16 cellular contexts compared by ENCODE assay signal in genomic region chr11:67375320-67376021, GRCh38. TPM values are rescaled to one million over a fixed set of nuclear protein-coding genes. Genes with fewer than 3 reads are reported as not detected.
A peak's percentile ranks its signal among the peaks of the same experiment; 100 is the strongest.
DNase-seq lines count a peak whose midpoint lies in the region; ATAC-seq, FAIRE-seq and TF ChIP-seq lines count a peak whose summit lies in the region.
"Had no signal": no experiment of that assay in that cellular context is flagged by ENCODE, and none has a peak within 500 bp of the region (broad histone marks: within the 10 kb centered on the region; RNA-seq: fewer than 3 reads in every experiment).

No MANE protein-coding gene starts in this region.

- H3K27ac ChIP-seq in HEK293 (ENCODE audit: extremely low read depth, low read depth, low read length) (no peak overlapping the region), K562 (ENCODE audit: extremely low read depth, low read depth, low read length) (peak overlapping the region; percentile 34; the same call in 2 of the 3 replicates)

- no peaks in the 10 kb centered on the region for H3K36me3 Mint-ChIP-seq in type B pancreatic cell
- H3K36me3 Mint-ChIP-seq: brain had no signal

- intact Hi-C loops in K562 (cut with micrococcal nuclease), result no loop called here

- H3K27me3 ChIP-seq in K562 (ENCODE audit: control insufficient read depth in 2 of 2, insufficient read depth in 2 of 2, low read length in 2 of 2) (no peaks in the 10 kb centered on the region), kidney epithelial cell (ENCODE audit: control insufficient read depth, insufficient read depth, low read length) (no peaks in the 10 kb centered on the region)
- H3K27me3 ChIP-seq: suprapubic skin had no signal

- no peaks in the 10 kb centered on the region for H3K9me3 Mint-ChIP-seq in type B pancreatic cell

- DNase-seq in K562 (ENCODE audit: extremely low read depth in 1 of 4, low spot score in 3 of 4) (no peak), kidney epithelial cell (ENCODE audit: low read depth) (no peak), type B pancreatic cell (ENCODE audit: extremely low spot score, unreplicated experiment) (no peak)
- DNase-seq in activated CD4-positive, alpha-beta T cell treated with anti-CD3 and anti-CD28 coated beads, Interleukin-2, amount 50 U/mL, for 48 hours, result no peak
- DNase-seq: DMS79, NCI-H146 had no signal

- TF ChIP-seq POLR2A in K562 (conservative IDR thresholded peaks at IDR 0.05), result no peak

- 49% methylated on average over 5 of the region's 15 CpGs for WGBS in K562 (ENCODE audit: insufficient coverage, low coverage, missing lambda C conversion rate)

- H3K27me3 Mint-ChIP-seq in type B pancreatic cell, result peaks cover 34% of the 10 kb centered on the region

- peak overlapping the region; percentile 55 for H3K4me3 Mint-ChIP-seq in type B pancreatic cell

- H3K9me3 ChIP-seq in HEK293 (ENCODE audit: control insufficient read depth, insufficient read depth, low read depth, low read length) (no peaks in the 10 kb centered on the region), K562 (replicated peaks; ENCODE audit: control insufficient read depth, insufficient read depth, low read depth, low read length) (no peaks in the 10 kb centered on the region)
- H3K9me3 ChIP-seq: suprapubic skin had no signal

- peak; percentile 6 for FAIRE-seq in K562 (lab: Jason Lieb, UNC)
- FAIRE-seq: endothelial cell of umbilical vein, GM12891 had no signal

- POLR2A ChIA-PET in HEK293 (lab: Yijun Ruan, JAX) (interaction anchor here (1.2 to 4.2 kb wide), 2 partner anchors 17 to 21 kb away, joined by 7 to 30 read pairs; partner anchors contain the start of gene POLD4), K562 (lab: Yijun Ruan, JAX) (interaction anchor here (0.5 to 2.3 kb wide), 8 partner anchors 12 to 75 kb away, joined by 3 to 11 read pairs (median 4); partner anchors contain the start of gene PPP1CA)

- H3K9ac ChIP-seq in K562 (ENCODE audit: insufficient read depth in 1 of 2, low read depth in 2 of 2, low read length in 2 of 2), result peak overlapping the region in 1 of 2 experiments; percentile 77; a peak in 1 of 4 replicates

- H3K4me1 ChIP-seq in HEK293 (ENCODE audit: control insufficient read depth, insufficient read depth, low read length), result peaks cover 3% of the 10 kb centered on the region; the same call in 1 of the 2 replicates
- peaks cover 63 to 81% of the 10 kb centered on the region in 2 experiments for H3K4me1 ChIP-seq in K562 (replicated peaks in 1 of 2; ENCODE audit: control insufficient read depth in 2 of 2, insufficient read depth in 2 of 2, low read length in 2 of 2)

- no peaks in the 10 kb centered on the region for H3K9me1 ChIP-seq in K562 (ENCODE audit: control insufficient read depth, insufficient read depth, low read length)

- peaks cover 31% of the 10 kb centered on the region for H3K4me1 Mint-ChIP-seq in type B pancreatic cell (ENCODE audit: unreplicated experiment)

- TF ChIP-seq EP300 in K562 (IDR thresholded peaks at IDR 0.05; ENCODE audit: low read length), result no peak

- CTCF ChIA-PET in HEK293 (lab: Yijun Ruan, JAX) (interaction anchor here (3.0 to 30.4 kb wide), 3 partner anchors 6 to 29 kb away, joined by 10 to 898 read pairs (median 898); partner anchors contain the start of genes CLCF1, POLD4 and RAD9A), K562 (lab: Yijun Ruan, JAX; ENCODE audit: low intra/inter-chr PET ratio) (interaction anchor here (4.1 kb wide), 1 partner anchor 18 kb away, joined by 21 read pairs; no protein-coding TSS in a partner anchor)

- H2AFZ ChIP-seq in K562 (ENCODE audit: low read depth, low read length), result no peak overlapping the region

- in situ Hi-C loops in K562 (cut with MboI), result no loop called here

- H3K79me2 ChIP-seq in K562 (ENCODE audit: control insufficient read depth, insufficient read depth, low read length), result peaks cover 37% of the 10 kb centered on the region; the same call in 2 of the 3 replicates

- H3K36me3 ChIP-seq in HEK293 (ENCODE audit: control insufficient read depth in 2 of 2, insufficient read depth in 1 of 2, low read length in 2 of 2), result no peaks in the 10 kb centered on the region
- no peaks in the 10 kb centered on the region for H3K36me3 ChIP-seq in K562 (ENCODE audit: control insufficient read depth, insufficient read depth, low read length)
- no peaks in the 10 kb centered on the region for H3K36me3 ChIP-seq in kidney epithelial cell (ENCODE audit: control insufficient read depth, insufficient read depth, low read length)
- H3K36me3 ChIP-seq: suprapubic skin had no signal

- TF ChIP-seq CTCF in HEK293 (tag by site-specific recombination; IDR thresholded peaks at IDR 0.05) (no peak), K562 (IDR thresholded peaks at IDR 0.05 in 2 of 3, conservative IDR thresholded peaks at IDR 0.05 in 1 of 3; ENCODE audit: insufficient read depth in 2 of 3, low read depth in 1 of 3, low read length in 3 of 3) (no peak), kidney epithelial cell (IDR thresholded peaks at IDR 0.05; ENCODE audit: insufficient read depth, low read length, poor library complexity, severe bottlenecking) (no peak), type B pancreatic cell (conservative IDR thresholded peaks at IDR 0.05) (no peak)

- BruUV-seq in K562 (replicated peaks; lab: Mats Ljungman, UMichigan), result no TSS peak

- ATAC-seq in K562, result no peak
- ATAC-seq in HG03442 (IDR thresholded peaks at IDR 0.05; ENCODE audit: unreplicated experiment), result no peak
- no peak for ATAC-seq in GM19463 (IDR thresholded peaks at IDR 0.05; ENCODE audit: unreplicated experiment)
- ATAC-seq: activated CD4-positive, CD25-positive, alpha-beta regulatory T cell treated with anti-CD3 and anti-CD28 coated beads, Interleukin-2, amount 50 U/mL, for 24 hours had no signal

- H3K4me3 ChIP-seq in HEK293 (ENCODE audit: low read depth, low read length), result no peak overlapping the region
- H3K4me3 ChIP-seq in K562, result no peak overlapping the region
- peak overlapping the region; percentile 11 for H3K4me3 ChIP-seq in kidney epithelial cell (ENCODE audit: low read depth, low read length)
- H3K4me3 ChIP-seq: skin epidermis had no signal

- no peaks in the 10 kb centered on the region for H4K20me1 ChIP-seq in K562 (replicated peaks; ENCODE audit: control insufficient read depth, insufficient read depth, low read length)

- no peak overlapping the region for H3K27ac Mint-ChIP-seq in type B pancreatic cell

- no peak for TF ChIP-seq RAD21 in K562 (CRISPR knock-in tag; conservative IDR thresholded peaks at IDR 0.05 in 1 of 2, IDR thresholded peaks at IDR 0.05 in 1 of 2)

- H3K4me2 ChIP-seq in K562 (ENCODE audit: insufficient read depth, low read length), result peak overlapping the region; percentile 43; the same call in 1 of the 2 replicates

RNA-seq across cellular contexts. Expression of gene CLCF1, which starts 2.1 kb away (rescaled TPM):
- 4.3 and 8.4 TPM in 2 replicates for total RNA-seq in K562 (2011; cell fraction: chromatin; rRNA removed; ENCODE audit: low replicate concordance)
- 3.4 and 5.3 TPM in 2 replicates for total RNA-seq in K562 (2011; cell fraction: nucleolus; rRNA removed)
- 3.7 and 8.0 TPM in 2 replicates for total RNA-seq in K562 (2011; cell fraction: nucleoplasm; rRNA removed)
- total RNA-seq in K562 (2014; rRNA removed) (2.4 and 3.2 TPM in 2 replicates), K562 (2014; rRNA removed; fragmentation: Illumina TruSeq; extraction: Trizol) (1.1 and 1.2 TPM in 2 replicates), K562 (2015; rRNA removed; fragmentation: Illumina TruSeq; extraction: Trizol) (1.9 and 2.0 TPM in 2 replicates), K562 (2021) (3.6 and 4.3 TPM in 2 replicates), kidney epithelial cell (33.1 and 34.3 TPM in 2 replicates), type B pancreatic cell (ENCODE audit: low replicate concordance) (3.2 and 6.7 TPM in 2 replicates)
- polyA plus RNA-seq in K562 (2011; rRNA removed) (3.0 and 4.1 TPM in 2 replicates), K562 (2014; fragmentation: Illumina TruSeq; extraction: Trizol) (3.1 and 3.6 TPM in 2 replicates), K562 (2014; fragmentation: Nextera tagmentation; extraction: Ambion mirVana) (under 1 TPM; 0.49 to 0.80 TPM), K562 (2014; rRNA removed) (3.8 and 5.8 TPM in 2 replicates)
- polyA plus RNA-seq in K562 (2011; cell fraction: cytosol; rRNA removed), result 5.7 and 8.8 TPM in 2 replicates
- 9.3 and 20.8 TPM in 2 replicates for polyA plus RNA-seq in K562 (2011; cell fraction: nucleus; rRNA removed)
- polyA plus RNA-seq in K562 (2012), result 2.9 and 5.3 TPM in 2 replicates
- polyA minus RNA-seq in K562 (2011; rRNA and poly(A)+ RNA removed), result 0.78 and 2.1 TPM in 2 replicates
- 2.4 and 4.2 TPM in 2 replicates for polyA minus RNA-seq in K562 (2011; cell fraction: cytosol; rRNA and poly(A)+ RNA removed)
- 1.7 and 1.8 TPM in 2 replicates for polyA minus RNA-seq in K562 (2011; cell fraction: nucleus; rRNA and poly(A)+ RNA removed)

RNA-seq across cellular contexts. Expression of gene RAD9A, which starts 16.3 kb away (rescaled TPM):
- total RNA-seq in K562 (2011; cell fraction: chromatin; rRNA removed; ENCODE audit: low replicate concordance), result 59.7 and 169 TPM in 2 replicates
- total RNA-seq in K562 (2011; cell fraction: nucleolus; rRNA removed), result 116 and 126 TPM in 2 replicates
- total RNA-seq in K562 (2011; cell fraction: nucleoplasm; rRNA removed), result 63.0 and 77.4 TPM in 2 replicates
- total RNA-seq in K562 (2014; rRNA removed), result 17.1 and 25.1 TPM in 2 replicates
- total RNA-seq in K562 (2014; rRNA removed; fragmentation: Illumina TruSeq; extraction: Trizol), result 5.7 and 6.7 TPM in 2 replicates
- total RNA-seq in K562 (2015; rRNA removed; fragmentation: Illumina TruSeq; extraction: Trizol), result 15.3 and 16.1 TPM in 2 replicates
- total RNA-seq in K562 (2021), result 33.3 and 41.2 TPM in 2 replicates
- 16.0 and 30.7 TPM in 2 replicates for polyA plus RNA-seq in K562 (2011; rRNA removed)
- 23.8 and 34.6 TPM in 2 replicates for polyA plus RNA-seq in K562 (2011; cell fraction: cytosol; rRNA removed)
- 98.1 and 127 TPM in 2 replicates for polyA plus RNA-seq in K562 (2011; cell fraction: nucleus; rRNA removed)
- 33.0 and 38.6 TPM in 2 replicates for polyA plus RNA-seq in K562 (2012)
- 27.3 and 29.2 TPM in 2 replicates for polyA plus RNA-seq in K562 (2014; fragmentation: Illumina TruSeq; extraction: Trizol)
- polyA plus RNA-seq in K562 (2014; fragmentation: Nextera tagmentation; extraction: Ambion mirVana), result 1 to 10 TPM; 1.4 to 1.5 TPM
- polyA plus RNA-seq in K562 (2014; rRNA removed), result 35.9 and 39.7 TPM in 2 replicates
- 5.2 and 7.3 TPM in 2 replicates for polyA minus RNA-seq in K562 (2011; rRNA and poly(A)+ RNA removed)
- 15.1 and 20.2 TPM in 2 replicates for polyA minus RNA-seq in K562 (2011; cell fraction: cytosol; rRNA and poly(A)+ RNA removed)
- 22.5 and 24.4 TPM in 2 replicates for polyA minus RNA-seq in K562 (2011; cell fraction: nucleus; rRNA and poly(A)+ RNA removed)
- 8.3 and 13.6 TPM in 2 replicates for total RNA-seq in kidney epithelial cell
- 29.5 and 41.2 TPM in 2 replicates for total RNA-seq in type B pancreatic cell (ENCODE audit: low replicate concordance)

RNA-seq across cellular contexts. Expression of gene POLD4, which starts 22.1 kb away (rescaled TPM):
- total RNA-seq in K562 (2011; cell fraction: chromatin; rRNA removed; ENCODE audit: low replicate concordance), result 26.2 and 67.4 TPM in 2 replicates
- total RNA-seq in K562 (2011; cell fraction: nucleolus; rRNA removed), result 64.6 and 81.5 TPM in 2 replicates
- 46.1 and 55.9 TPM in 2 replicates for total RNA-seq in K562 (2011; cell fraction: nucleoplasm; rRNA removed)
- 53.6 and 56.2 TPM in 2 replicates for total RNA-seq in K562 (2014; rRNA removed)
- total RNA-seq in K562 (2014; rRNA removed; fragmentation: Illumina TruSeq; extraction: Trizol), result 8.3 and 9.9 TPM in 2 replicates
- total RNA-seq in K562 (2015; rRNA removed; fragmentation: Illumina TruSeq; extraction: Trizol), result 18.3 and 18.7 TPM in 2 replicates
- 32.7 and 42.1 TPM in 2 replicates for total RNA-seq in K562 (2021)
- polyA plus RNA-seq in K562 (2011; rRNA removed), result 39.4 and 42.2 TPM in 2 replicates
- polyA plus RNA-seq in K562 (2011; cell fraction: cytosol; rRNA removed), result 73.0 and 175 TPM in 2 replicates
- 55.9 and 110 TPM in 2 replicates for polyA plus RNA-seq in K562 (2011; cell fraction: nucleus; rRNA removed)
- polyA plus RNA-seq in K562 (2012), result 66.3 and 137 TPM in 2 replicates
- polyA plus RNA-seq in K562 (2014; fragmentation: Illumina TruSeq; extraction: Trizol), result 10.6 and 25.7 TPM in 2 replicates
- 1 to 10 TPM; 5.8 to 6.1 TPM for polyA plus RNA-seq in K562 (2014; fragmentation: Nextera tagmentation; extraction: Ambion mirVana)
- 64.5 and 69.7 TPM in 2 replicates for polyA plus RNA-seq in K562 (2014; rRNA removed)
- polyA minus RNA-seq in K562 (2011; rRNA and poly(A)+ RNA removed), result 6.7 and 10.2 TPM in 2 replicates
- 21.3 and 21.8 TPM in 2 replicates for polyA minus RNA-seq in K562 (2011; cell fraction: cytosol; rRNA and poly(A)+ RNA removed)
- polyA minus RNA-seq in K562 (2011; cell fraction: nucleus; rRNA and poly(A)+ RNA removed), result 27.2 and 29.6 TPM in 2 replicates
- total RNA-seq in kidney epithelial cell, result 70.7 and 75.5 TPM in 2 replicates
- 15.0 and 29.4 TPM in 2 replicates for total RNA-seq in type B pancreatic cell (ENCODE audit: low replicate concordance)

RNA-seq across cellular contexts. Expression of gene PPP1CA, which starts 26.2 kb away (rescaled TPM):
- total RNA-seq in K562 (2011; cell fraction: chromatin; rRNA removed; ENCODE audit: low replicate concordance), result 37.0 and 127 TPM in 2 replicates
- 133 and 148 TPM in 2 replicates for total RNA-seq in K562 (2011; cell fraction: nucleolus; rRNA removed)
- total RNA-seq in K562 (2011; cell fraction: nucleoplasm; rRNA removed), result 56.8 and 75.5 TPM in 2 replicates
- total RNA-seq in K562 (2014; rRNA removed), result 228 and 302 TPM in 2 replicates
- total RNA-seq in K562 (2014; rRNA removed; fragmentation: Illumina TruSeq; extraction: Trizol), result 104 and 122 TPM in 2 replicates
- total RNA-seq in K562 (2015; rRNA removed; fragmentation: Illumina TruSeq; extraction: Trizol), result 188 and 200 TPM in 2 replicates
- total RNA-seq in K562 (2021), result 235 and 242 TPM in 2 replicates
- polyA plus RNA-seq in K562 (2011; rRNA removed), result 167 and 176 TPM in 2 replicates
- polyA plus RNA-seq in K562 (2011; cell fraction: cytosol; rRNA removed), result 324 and 501 TPM in 2 replicates
- polyA plus RNA-seq in K562 (2011; cell fraction: nucleus; rRNA removed), result 128 and 201 TPM in 2 replicates
- 225 and 287 TPM in 2 replicates for polyA plus RNA-seq in K562 (2012)
- polyA plus RNA-seq in K562 (2014; fragmentation: Illumina TruSeq; extraction: Trizol), result 205 and 253 TPM in 2 replicates
- polyA plus RNA-seq in K562 (2014; fragmentation: Nextera tagmentation; extraction: Ambion mirVana), result 10 to 100 TPM; 18.2 to 51.4 TPM
- polyA plus RNA-seq in K562 (2014; rRNA removed), result 191 and 208 TPM in 2 replicates
- polyA minus RNA-seq in K562 (2011; rRNA and poly(A)+ RNA removed), result 80.8 and 116 TPM in 2 replicates
- polyA minus RNA-seq in K562 (2011; cell fraction: cytosol; rRNA and poly(A)+ RNA removed), result 120 and 127 TPM in 2 replicates
- 44.8 and 70.1 TPM in 2 replicates for polyA minus RNA-seq in K562 (2011; cell fraction: nucleus; rRNA and poly(A)+ RNA removed)
- 309 and 319 TPM in 2 replicates for total RNA-seq in kidney epithelial cell
- total RNA-seq in type B pancreatic cell (ENCODE audit: low replicate concordance), result 137 TPM in 2 replicates

RNA-seq across cellular contexts. Expression of gene TBC1D10C, which starts 28.4 kb away (rescaled TPM):
- total RNA-seq in K562 (2011; cell fraction: chromatin; rRNA removed; ENCODE audit: low replicate concordance), result 0.39 and 3.0 TPM in 2 replicates
- total RNA-seq in K562 (2011; cell fraction: nucleolus; rRNA removed), result 1.8 and 3.3 TPM in 2 replicates
- total RNA-seq in K562 (2011; cell fraction: nucleoplasm; rRNA removed), result 0.81 and 1.9 TPM in 2 replicates
- total RNA-seq in K562 (2014; rRNA removed) (0.68 and 1.1 TPM in 2 replicates), K562 (2014; rRNA removed; fragmentation: Illumina TruSeq; extraction: Trizol) (0.22 and 0.26 TPM in 2 replicates), K562 (2015; rRNA removed; fragmentation: Illumina TruSeq; extraction: Trizol) (0.90 and 1.1 TPM in 2 replicates), K562 (2021) (1.2 and 1.5 TPM in 2 replicates), kidney epithelial cell (0.84 and 1.0 TPM in 2 replicates), type B pancreatic cell (ENCODE audit: low replicate concordance) (0.87 TPM in 1 of 2 replicates, not detected in the other)
- polyA plus RNA-seq in K562 (2011; rRNA removed) (0.95 and 1.1 TPM in 2 replicates), K562 (2014; fragmentation: Illumina TruSeq; extraction: Trizol) (0.16 and 0.71 TPM in 2 replicates), K562 (2014; fragmentation: Nextera tagmentation; extraction: Ambion mirVana) (not detected), K562 (2014; rRNA removed) (0.93 and 1.7 TPM in 2 replicates)
- 1.1 and 2.0 TPM in 2 replicates for polyA plus RNA-seq in K562 (2011; cell fraction: cytosol; rRNA removed)
- polyA plus RNA-seq in K562 (2011; cell fraction: nucleus; rRNA removed), result 8.2 and 12.2 TPM in 2 replicates
- polyA plus RNA-seq in K562 (2012), result 1.2 and 2.3 TPM in 2 replicates
- polyA minus RNA-seq in K562 (2011; rRNA and poly(A)+ RNA removed), result 0.27 and 0.53 TPM in 2 replicates
- not detected in 2 replicates for polyA minus RNA-seq in K562 (2011; cell fraction: cytosol; rRNA and poly(A)+ RNA removed)
- 1.8 and 2.3 TPM in 2 replicates for polyA minus RNA-seq in K562 (2011; cell fraction: nucleus; rRNA and poly(A)+ RNA removed)
- total RNA-seq: endothelial cell of umbilical vein, H4 had no signal
- polyA plus RNA-seq: endothelial cell of umbilical vein had no signal

Comparison
In these comparisons a context has a peak if more than half of its experiments do, and no peak if none do; other contexts are left out.
1. Of the 44 proteins assayed by ChIP-seq in both K562 and HEK293: peak only in K562: ZBTB7A; only in HEK293: PATZ1, SP2 and ZNF398; in both: none; in neither: 40.